ENCODE assay signal across 23 cellular contexts in the genomic region with DNA sequence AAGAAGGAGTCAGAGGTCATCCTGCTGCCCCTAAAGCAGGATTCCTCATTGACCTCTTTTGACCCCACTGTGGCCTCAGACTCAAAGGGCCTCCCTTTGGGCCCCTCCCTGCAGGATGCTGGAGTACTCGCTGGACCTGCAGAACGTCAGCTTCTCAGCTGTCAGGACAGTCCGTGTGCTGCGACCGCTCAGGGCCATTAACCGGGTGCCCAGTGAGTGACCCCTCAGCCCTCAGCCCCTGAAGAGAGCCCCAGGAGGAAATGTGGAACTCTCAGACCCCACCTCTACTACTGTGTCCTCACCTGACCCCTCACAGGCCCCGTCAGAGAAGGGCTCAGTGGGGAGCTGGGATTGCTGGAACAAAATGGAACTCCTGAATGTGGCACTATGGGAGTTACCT. TPM values are rescaled to one million over a fixed set of nuclear protein-coding genes. Genes with fewer than 3 reads are reported as not detected.
DNase-seq lines count a peak whose midpoint lies in the region; ATAC-seq and TF ChIP-seq lines count a peak whose summit lies in the region.
"Had no signal": no experiment of that assay in that cellular context is flagged by ENCODE, and none has a peak within 500 bp of the region (broad histone marks: within the 10 kb centered on the region; RNA-seq: fewer than 3 reads in every experiment).

No MANE protein-coding gene starts in this region.

- no peak overlapping the region for H3K4me3 Mint-ChIP-seq in neural progenitor cell
- no peak overlapping the region for H3K4me3 Mint-ChIP-seq in stimulated activated naive CD8-positive, alpha-beta T cell treated with anti-CD3 and anti-CD28 coated beads, Interleukin-15, amount 100 ng/mL, for 72 hours
- H3K4me3 Mint-ChIP-seq: CD14-positive monocyte; CD4-positive, alpha-beta T cell; CD8-positive, alpha-beta memory T cell had no signal

- H3K9me3 ChIP-seq in SK-N-SH: no peaks in the 10 kb centered on the region
- no peaks in the 10 kb centered on the region for H3K9me3 ChIP-seq in mesodermal cell (ENCODE audit: control insufficient read depth, low read length)
- H3K9me3 ChIP-seq in neural progenitor cell (ENCODE audit: low read depth): no peaks in the 10 kb centered on the region
- H3K9me3 ChIP-seq in A673 (ENCODE audit: low read depth, low read length, poor library complexity, severe bottlenecking): no peaks in the 10 kb centered on the region
- H3K9me3 ChIP-seq: BE2C; BLaER1 treated with 17β-estradiol and CSF1 and Interleukin-3, amounts not matched to agents 10 nM and 100 nM had no signal

- 86% methylated on average over 7 of the region's 7 CpGs for WGBS in SK-N-SH (ENCODE audit: low lambda C conversion rate)
- 76 to 94% methylated on average over 6 of the region's 7 CpGs for WGBS in mesodermal cell (ENCODE audit: insufficient coverage in 2 of 2), 2 experiments

- H3K27me3 ChIP-seq in SK-N-SH (ENCODE audit: insufficient read depth) (no peaks in the 10 kb centered on the region; the same call in 1 of the 2 replicates), neural progenitor cell (peaks cover 18% of the 10 kb centered on the region), A673 (replicated peaks; ENCODE audit: insufficient read depth, low read depth, low read length, poor library complexity) (no peaks in the 10 kb centered on the region)
- H3K27me3 ChIP-seq: BE2C had no signal

- no peaks in the 10 kb centered on the region for H3K36me3 ChIP-seq in SK-N-SH (replicated peaks in 1 of 2; ENCODE audit: control insufficient read depth in 1 of 2, insufficient read depth in 2 of 2, low read length in 1 of 2)
- no peaks in the 10 kb centered on the region for H3K36me3 ChIP-seq in mesodermal cell (ENCODE audit: control insufficient read depth, insufficient read depth, low read length)
- no peaks in the 10 kb centered on the region for H3K36me3 ChIP-seq in neural progenitor cell
- no peaks in the 10 kb centered on the region for H3K36me3 ChIP-seq in A673 (ENCODE audit: insufficient read depth, low read length, poor library complexity, severe bottlenecking)
- H3K36me3 ChIP-seq: BE2C; BLaER1 treated with 17β-estradiol and CSF1 and Interleukin-3, amounts not matched to agents 10 nM and 100 nM had no signal

- H4K20me1 ChIP-seq in SK-N-SH (ENCODE audit: insufficient read depth) (no peaks in the 10 kb centered on the region), neural progenitor cell (ENCODE audit: low read depth) (no peaks in the 10 kb centered on the region)

- no peak for TF ChIP-seq RAD21 in SK-N-SH (IDR thresholded peaks at IDR 0.05; ENCODE audit: low read length)

- peaks cover 5% of the 10 kb centered on the region for H3K27me3 Mint-ChIP-seq in neural progenitor cell (ENCODE audit: insufficient read depth, low read depth)
- H3K27me3 Mint-ChIP-seq in stimulated activated naive CD8-positive, alpha-beta T cell treated with anti-CD3 and anti-CD28 coated beads, Interleukin-15, amount 100 ng/mL, for 72 hours: peaks cover 36% of the 10 kb centered on the region

- H3K4me2 ChIP-seq in SK-N-SH: no peak overlapping the region
- H3K4me2 ChIP-seq in neural progenitor cell: peak overlapping the region; percentile 55
- H3K4me2 ChIP-seq: BLaER1 treated with 17β-estradiol and CSF1 and Interleukin-3, amounts not matched to agents 10 nM and 100 nM had no signal

- TF ChIP-seq CTCF in SK-N-SH (IDR thresholded peaks at IDR 0.05): no peak
- no peak for TF ChIP-seq CTCF in neural progenitor cell (IDR thresholded peaks at IDR 0.05)
- TF ChIP-seq CTCF in A673 (conservative IDR thresholded peaks at IDR 0.05; ENCODE audit: low read depth, low read length): no peak

- intact Hi-C loops in A673 (cut with micrococcal nuclease; ENCODE audit: unreplicated experiment): no loop called here

- H3K9me3 Mint-ChIP-seq in neural progenitor cell: no peaks in the 10 kb centered on the region
- no peaks in the 10 kb centered on the region for H3K9me3 Mint-ChIP-seq in stimulated activated naive CD8-positive, alpha-beta T cell treated with anti-CD3 and anti-CD28 coated beads, Interleukin-15, amount 100 ng/mL, for 72 hours
- H3K9me3 Mint-ChIP-seq: CD4-positive, alpha-beta T cell; CD8-positive, alpha-beta memory T cell had no signal

- BruUV-seq in A673 (replicated peaks; lab: Mats Ljungman, UMichigan): no TSS peak

- H3K4me1 ChIP-seq in SK-N-SH (ENCODE audit: control insufficient read depth in 1 of 2, insufficient read depth in 2 of 2, low read depth in 1 of 2, low read length in 1 of 2): peaks cover 8 to 50% of the 10 kb centered on the region in 2 experiments
- H3K4me1 ChIP-seq in mesodermal cell (ENCODE audit: control insufficient read depth, insufficient read depth, low read length, poor library complexity, severe bottlenecking): no peaks in the 10 kb centered on the region
- peaks cover 40% of the 10 kb centered on the region for H3K4me1 ChIP-seq in neural progenitor cell
- peaks cover 23% of the 10 kb centered on the region for H3K4me1 ChIP-seq in A673 (ENCODE audit: insufficient read depth, low read length, poor library complexity, severe bottlenecking)

- POLR2A ChIA-PET in SK-N-SH (lab: Yijun Ruan, JAX): interaction anchor here (2.0 kb wide), 1 partner anchor 16 kb away, joined by 7 read pairs; no protein-coding TSS in a partner anchor
- POLR2A ChIA-PET in A673 (lab: Charles Lee; ENCODE audit: low non-redundant PET): no interaction called here

- H3K9me2 ChIP-seq in SK-N-SH: no peaks in the 10 kb centered on the region

- H3K4me3 ChIP-seq in SK-N-SH (ENCODE audit: low read depth in 2 of 2, low read length in 1 of 2) (no peak overlapping the region), mesodermal cell (ENCODE audit: extremely low read depth, insufficient read depth, low read length, poor library complexity, severe bottlenecking) (no peak overlapping the region), neural progenitor cell (no peak overlapping the region), A673 (ENCODE audit: low read depth, low read length, poor library complexity, severe bottlenecking) (no peak overlapping the region)
- H3K4me3 ChIP-seq: BLaER1 treated with 17β-estradiol and CSF1 and Interleukin-3, amounts not matched to agents 10 nM and 100 nM; GM12878; GM23248 had no signal

- no peak overlapping the region for H3K9ac ChIP-seq in SK-N-SH
- H3K9ac ChIP-seq in neural progenitor cell: no peak overlapping the region
- H3K9ac ChIP-seq: BLaER1 treated with 17β-estradiol and CSF1 and Interleukin-3, amounts not matched to agents 10 nM and 100 nM; GM23248 had no signal

- H3K27ac ChIP-seq in SK-N-SH (ENCODE audit: low read depth in 2 of 2, low read length in 1 of 2) (no peak overlapping the region), mesodermal cell (ENCODE audit: low read depth, low read length, severe bottlenecking) (peak overlapping the region; percentile 36), neural progenitor cell (no peak overlapping the region), A673 (ENCODE audit: low read depth, low read length, poor library complexity, severe bottlenecking) (no peak overlapping the region)
- H3K27ac ChIP-seq: 22Rv1; BLaER1 treated with 17β-estradiol and CSF1 and Interleukin-3, amounts not matched to agents 10 nM and 100 nM; GM23248 had no signal

- no peak overlapping the region for H2AFZ ChIP-seq in SK-N-SH (ENCODE audit: low read depth)
- no peak overlapping the region for H2AFZ ChIP-seq in neural progenitor cell (replicated peaks)
- H2AFZ ChIP-seq: GM23248 had no signal

- DNase-seq in SK-N-SH: peak; percentile 67
- DNase-seq in neural progenitor cell (ENCODE audit: low spot score): no peak
- no peak for DNase-seq in stimulated activated naive CD8-positive, alpha-beta T cell treated with anti-CD3 and anti-CD28 coated beads, Interleukin-15, amount 100 ng/mL, for 72 hours
- DNase-seq in A673 (ENCODE audit: low spot score): no peak
- no peak for DNase-seq in NCI-H2107 treated with DMSO at 0.1 percent for 48 hours (lab: John Stamatoyannopoulos, UW; ENCODE audit: unreplicated experiment)
- DNase-seq: ACHN; AML-193; BE2C; CD4-positive, alpha-beta T cell; CD8-positive, alpha-beta memory T cell; DMS 273 treated with DMSO at 0.1 percent for 48 hours; DMS79; EL; GDM1; GM23248; H7 had no signal

- CTCF ChIA-PET in SK-N-SH (lab: Yijun Ruan, JAX): interaction anchor here (0.7 to 4.7 kb wide), 10 partner anchors 10 to 61 kb away, joined by 3 to 27 read pairs (median 3); no protein-coding TSS in a partner anchor
- CTCF ChIA-PET in A673 (lab: Charles Lee): no interaction called here

- no peak for ATAC-seq in SK-N-SH treated with all-trans-retinoic acid at 6 μM for 48 hours
- no peak for ATAC-seq in stimulated activated naive CD8-positive, alpha-beta T cell treated with anti-CD3 and anti-CD28 coated beads, Interleukin-15, amount 100 ng/mL, for 72 hours
- ATAC-seq: GM12878, HCT116 had no signal

- H3K27ac Mint-ChIP-seq in neural progenitor cell: no peak overlapping the region
- no peak overlapping the region for H3K27ac Mint-ChIP-seq in stimulated activated naive CD8-positive, alpha-beta T cell treated with anti-CD3 and anti-CD28 coated beads, Interleukin-15, amount 100 ng/mL, for 72 hours
- H3K27ac Mint-ChIP-seq: CD14-positive monocyte; CD4-positive, alpha-beta T cell; CD8-positive, alpha-beta memory T cell had no signal

- TF ChIP-seq EP300 in SK-N-SH (IDR thresholded peaks at IDR 0.05; ENCODE audit: borderline replicate concordance in 1 of 2, low read depth in 1 of 2, low read length in 1 of 2): no peak; a peak in 1 of 4 replicates

- no peaks in the 10 kb centered on the region for H3K36me3 Mint-ChIP-seq in neural progenitor cell
- H3K36me3 Mint-ChIP-seq: CD14-positive monocyte; CD8-positive, alpha-beta memory T cell had no signal

- H3F3A ChIP-seq in SK-N-SH (replicated peaks; ENCODE audit: insufficient read depth) (peaks cover 4% of the 10 kb centered on the region), neural progenitor cell (ENCODE audit: low read depth) (peaks cover 17% of the 10 kb centered on the region)

- peaks cover 66% of the 10 kb centered on the region for H3K4me1 Mint-ChIP-seq in neural progenitor cell
- H3K4me1 Mint-ChIP-seq in stimulated activated naive CD8-positive, alpha-beta T cell treated with anti-CD3 and anti-CD28 coated beads, Interleukin-15, amount 100 ng/mL, for 72 hours: peaks cover 14% of the 10 kb centered on the region

- H3K79me2 ChIP-seq in SK-N-SH (ENCODE audit: insufficient read depth) (no peaks in the 10 kb centered on the region), neural progenitor cell (ENCODE audit: low read depth) (no peaks in the 10 kb centered on the region)

RNA-seq across cellular contexts. Expression of a gene that starts 9.1 kb away (rescaled TPM):
- polyA plus RNA-seq in SK-N-SH (2012; rRNA removed): 0.15 and 0.21 TPM in 2 replicates
- polyA plus RNA-seq in SK-N-SH (2012; cell fraction: cytosol; rRNA removed): 0.08 and 0.24 TPM in 2 replicates
- 0.36 and 0.48 TPM in 2 replicates for polyA plus RNA-seq in SK-N-SH (2012; cell fraction: nucleus; rRNA removed)
- 3.4 TPM for polyA plus RNA-seq in mesodermal cell (2013, experiment 1 of 2)
- polyA plus RNA-seq in mesodermal cell (2013, experiment 2 of 2): 2.1 TPM
- total RNA-seq in neural progenitor cell (ENCODE audit: low replicate concordance) (1.6 and 4.9 TPM in 2 replicates), A673 (2021) (7.1 and 10.8 TPM in 2 replicates)
- total RNA-seq: CD4-positive, alpha-beta T cell had no signal
- polyA plus RNA-seq: CD14-positive monocyte; CD8-positive, alpha-beta memory T cell had no signal

RNA-seq across cellular contexts. Expression of a gene that starts 22.6 kb away (rescaled TPM):
- 92.0 and 106 TPM in 2 replicates for polyA plus RNA-seq in SK-N-SH (2012; rRNA removed)
- 28.3 and 39.9 TPM in 2 replicates for polyA plus RNA-seq in SK-N-SH (2012; cell fraction: cytosol; rRNA removed)
- polyA plus RNA-seq in SK-N-SH (2012; cell fraction: nucleus; rRNA removed): 606 and 976 TPM in 2 replicates
- polyA plus RNA-seq in mesodermal cell (2013, experiment 1 of 2): 25.5 TPM
- polyA plus RNA-seq in mesodermal cell (2013, experiment 2 of 2): 26.0 TPM
- total RNA-seq in neural progenitor cell (ENCODE audit: low replicate concordance): 22.8 and 60.5 TPM in 2 replicates
- 11.1 and 16.5 TPM in 2 replicates for total RNA-seq in A673 (2021)

RNA-seq across cellular contexts. Expression of a gene that starts 37.1 kb away (rescaled TPM):
- 0.05 and 0.06 TPM in 2 replicates for polyA plus RNA-seq in SK-N-SH (2012; rRNA removed)
- 0.03 and 0.12 TPM in 2 replicates for polyA plus RNA-seq in SK-N-SH (2012; cell fraction: cytosol; rRNA removed)
- polyA plus RNA-seq in SK-N-SH (2012; cell fraction: nucleus; rRNA removed): 0.15 and 0.46 TPM in 2 replicates
- polyA plus RNA-seq in mesodermal cell (2013, experiment 1 of 2): not detected
- not detected for polyA plus RNA-seq in mesodermal cell (2013, experiment 2 of 2)
- total RNA-seq in neural progenitor cell (ENCODE audit: low replicate concordance) (0.09 and 0.24 TPM in 2 replicates), A673 (2021) (0.09 TPM in 1 of 2 replicates, not detected in the other)
- total RNA-seq: CD4-positive, alpha-beta T cell; CD8-positive, alpha-beta memory T cell; GM12878; GM23248 had no signal
- polyA plus RNA-seq: CD14-positive monocyte; CD8-positive, alpha-beta memory T cell; GM23248 had no signal
